8 cellular contexts compared by ENCODE assay signal in the genomic region with DNA sequence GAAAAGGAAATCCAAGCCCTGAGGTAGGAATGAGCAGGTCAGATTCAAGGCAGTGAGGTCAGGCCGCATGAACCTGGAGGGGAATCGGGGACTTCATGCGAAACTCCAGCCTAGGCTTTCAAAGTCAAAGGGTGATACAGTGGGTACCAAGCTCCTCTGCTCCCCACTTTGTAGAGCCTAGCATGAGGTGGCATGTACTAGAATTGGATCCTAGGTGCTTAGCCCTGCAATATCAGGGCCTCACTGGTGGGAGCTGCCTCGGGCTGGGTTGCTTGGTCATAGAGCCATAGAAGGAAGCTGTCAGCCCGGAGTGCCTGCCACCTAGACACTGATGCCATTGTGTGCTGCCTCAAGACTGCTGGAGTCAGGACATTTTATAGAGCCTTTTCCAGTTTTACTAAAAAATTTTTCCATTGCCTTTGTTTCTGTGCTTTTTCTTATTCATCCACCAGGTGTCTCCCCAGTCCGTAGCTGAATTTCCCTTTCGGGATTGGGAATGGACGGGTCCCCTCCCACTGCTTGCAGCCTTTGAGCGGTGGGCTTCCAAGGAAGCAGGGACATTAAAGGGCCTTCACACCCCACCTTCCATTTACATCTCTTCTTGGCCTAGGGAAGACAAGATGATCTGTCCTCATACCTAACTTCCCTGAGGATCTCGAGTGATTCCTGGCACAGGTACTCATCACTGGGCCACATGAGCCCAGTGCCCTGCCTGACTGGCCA. TPM values are rescaled to one million over a fixed set of nuclear protein-coding genes. Genes with fewer than 3 reads are reported as not detected.
A peak's percentile ranks its signal among the peaks of the same experiment; 100 is the strongest.
DNase-seq lines count a peak whose midpoint lies in the region; ATAC-seq and TF ChIP-seq lines count a peak whose summit lies in the region.

No MANE protein-coding gene starts in this region.

- POLR2A ChIA-PET in CD4-positive, alpha-beta T cell (lab: Charles Lee), result no interaction called here
- POLR2A ChIA-PET in IMR-90 (lab: Charles Lee; ENCODE audit: unreplicated experiment), result no interaction called here

- no peak overlapping the region for H4K8ac ChIP-seq in IMR-90 (ENCODE audit: low read depth in 2 of 2, low read length in 2 of 2)

- dilution Hi-C loops in IMR-90 (cut with HindIII; ENCODE audit: low sequenced_read_pairs, unreplicated experiment), result no loop called here

- no peak overlapping the region for H3K23ac ChIP-seq in IMR-90 (ENCODE audit: low read depth, low read length)

- peak overlapping the region; percentile 13 for H3K27ac Mint-ChIP-seq in CD4-positive, alpha-beta T cell

- WGBS in IMR-90 (ENCODE audit: extremely low coverage in 2 of 2, insufficient read length in 1 of 2), 2 experiments, result 62% methylated on average over 3 of the region's 10 CpGs; no CpG with 5 or more reads in 1 of the 2 experiments

- no peak overlapping the region for H3K27ac ChIP-seq in CD4-positive, alpha-beta T cell (ENCODE audit: low read depth, low read length)
- no peak overlapping the region for H3K27ac ChIP-seq in IMR-90 (ENCODE audit: insufficient read depth, low read length)
- no peak overlapping the region for H3K27ac ChIP-seq in neural cell (ENCODE audit: low read length)

- H3K36me3 ChIP-seq in IMR-90 (ENCODE audit: control insufficient read depth, insufficient read depth, low read length), result peaks cover 24% of the 10 kb centered on the region
- H3K36me3 ChIP-seq in neural cell (ENCODE audit: insufficient read depth, low read length), result no peaks in the 10 kb centered on the region

- no peaks in the 10 kb centered on the region for H3K9me3 ChIP-seq in CD4-positive, alpha-beta T cell (ENCODE audit: control insufficient read depth, low read length)
- H3K9me3 ChIP-seq in IMR-90 (ENCODE audit: control insufficient read depth, insufficient read depth, low read length), result no peaks in the 10 kb centered on the region
- no peaks in the 10 kb centered on the region for H3K9me3 ChIP-seq in neural cell (ENCODE audit: low read length)

- peak overlapping the region; percentile 6 for H2AFZ ChIP-seq in IMR-90 (replicated peaks; ENCODE audit: low read length, poor library complexity)
- H2AFZ ChIP-seq in neural cell (ENCODE audit: low read depth, low read length), result no peak overlapping the region

- H4K91ac ChIP-seq in IMR-90 (ENCODE audit: insufficient read depth, low read depth, low read length), result no peak overlapping the region

- no peak overlapping the region for H2BK5ac ChIP-seq in IMR-90 (ENCODE audit: low read depth, low read length, poor library complexity, severe bottlenecking)

- no peaks in the 10 kb centered on the region for H3K9me3 Mint-ChIP-seq in CD4-positive, alpha-beta T cell

- H2BK20ac ChIP-seq in IMR-90 (ENCODE audit: low read depth, low read length), result no peak overlapping the region

- no peak overlapping the region for H3K4me3 ChIP-seq in IMR-90 (ENCODE audit: insufficient read depth, low read depth, low read length)
- no peak overlapping the region for H3K4me3 ChIP-seq in neural cell (ENCODE audit: low read length)

- H3K9me2 ChIP-seq in neural cell (ENCODE audit: insufficient read depth, low read length), result no peaks in the 10 kb centered on the region

- peaks cover 43% of the 10 kb centered on the region for H3K36me3 Mint-ChIP-seq in CD4-positive, alpha-beta T cell (ENCODE audit: low read depth)

- H3K9me1 ChIP-seq in IMR-90 (ENCODE audit: insufficient read depth, low read length), result peaks cover 4% of the 10 kb centered on the region; the same call in 1 of the 2 replicates

- H3K14ac ChIP-seq in IMR-90 (replicated peaks; ENCODE audit: low read depth, low read length), result no peak overlapping the region

- CTCF ChIA-PET in CD4-positive, alpha-beta T cell (lab: Charles Lee), result interaction anchor here (1.5 to 2.0 kb wide), 2 partner anchors 20 to 56 kb away, joined by 3 to 7 read pairs; no protein-coding TSS in a partner anchor
- CTCF ChIA-PET in IMR-90 (lab: Yijun Ruan, JAX), result interaction anchor here (0.7 to 2.9 kb wide), 3 partner anchors 13 to 25 kb away, joined by 3 to 18 read pairs (median 4); no protein-coding TSS in a partner anchor

- no peak overlapping the region; the same call in 1 of the 2 replicates for H2AK5ac ChIP-seq in IMR-90 (ENCODE audit: low read depth, low read length)

- H2BK15ac ChIP-seq in IMR-90 (ENCODE audit: low read depth, low read length), result no peak overlapping the region

- TF ChIP-seq CTCF in CD4-positive, alpha-beta T cell (IDR thresholded peaks at IDR 0.05), result peak; percentile 50
- TF ChIP-seq CTCF in IMR-90 (conservative IDR thresholded peaks at IDR 0.05; ENCODE audit: low read depth, low read length) (peak; percentile 89), neural cell (IDR thresholded peaks at IDR 0.05; ENCODE audit: poor library complexity, severe bottlenecking) (peak; percentile 85)

- no peak overlapping the region for H3K56ac ChIP-seq in IMR-90 (ENCODE audit: extremely low read depth, insufficient read depth, low read length)

- no peak overlapping the region for H3K18ac ChIP-seq in IMR-90 (ENCODE audit: low read depth, low read length)

- TF ChIP-seq EP300 in neural cell (conservative IDR thresholded peaks at IDR 0.05; ENCODE audit: poor library complexity, severe bottlenecking), result no peak

- peaks cover 23 to 34% of the 10 kb centered on the region in 2 experiments for H3K79me1 ChIP-seq in IMR-90 (ENCODE audit: low read depth in 1 of 2, low read length in 2 of 2)

- in situ Hi-C loops in IMR-90 (cut with MboI; ENCODE audit: low sequenced_read_pairs), result no loop called here

- no peak overlapping the region for H2AK9ac ChIP-seq in IMR-90 (replicated peaks; ENCODE audit: low read depth, low read length, poor library complexity)

- peak; percentile 77 for TF ChIP-seq RAD21 in IMR-90 (IDR thresholded peaks at IDR 0.05; ENCODE audit: low read length)
- TF ChIP-seq RAD21 in neural cell (conservative IDR thresholded peaks at IDR 0.05), result peak; percentile 81

- H3K4me1 Mint-ChIP-seq in CD4-positive, alpha-beta T cell (ENCODE audit: low read depth), result peaks cover 27% of the 10 kb centered on the region

- H3K4me2 ChIP-seq in IMR-90 (ENCODE audit: low read depth, low read length), result no peak overlapping the region
- no peak overlapping the region for H3K4me2 ChIP-seq in neural cell (ENCODE audit: low read length)

- H4K5ac ChIP-seq in IMR-90 (ENCODE audit: low read depth, low read length), result no peak overlapping the region

- no peaks in the 10 kb centered on the region for H3K27me3 Mint-ChIP-seq in CD4-positive, alpha-beta T cell

- intact Hi-C loops in CD4-positive, alpha-beta T cell (cut with DNase I, micrococcal nuclease), result loop anchor here in 1 of 2 experiments (1.0 kb wide), 1 partner anchor 20 kb away; no protein-coding TSS in a partner anchor
- intact Hi-C loops in IMR-90 (cut with micrococcal nuclease), result loop anchor here (1.0 kb wide), 1 partner anchor 19 kb away; no protein-coding TSS in a partner anchor

- H3K4me3 Mint-ChIP-seq in CD4-positive, alpha-beta T cell, result peak overlapping the region; percentile 82

- H3K4ac ChIP-seq in IMR-90 (ENCODE audit: low read depth, low read length), result no peak overlapping the region

- no peaks in the 10 kb centered on the region for H3K27me3 ChIP-seq in CD4-positive, alpha-beta T cell (ENCODE audit: control insufficient read depth, insufficient read depth, low read length)
- H3K27me3 ChIP-seq in IMR-90 (ENCODE audit: control insufficient read depth, insufficient read depth, low read length) (no peaks in the 10 kb centered on the region), neural cell (ENCODE audit: insufficient read depth, low read depth, low read length) (peaks cover 10% of the 10 kb centered on the region)

- peaks cover 11% of the 10 kb centered on the region for H3K4me1 ChIP-seq in IMR-90 (ENCODE audit: control insufficient read depth, insufficient read depth, low read length)

- peaks cover 4% of the 10 kb centered on the region; the same call in 1 of the 2 replicates for H4K20me1 ChIP-seq in IMR-90 (ENCODE audit: insufficient read depth, low read length)
- H4K20me1 ChIP-seq in neural cell (ENCODE audit: insufficient read depth), result no peaks in the 10 kb centered on the region

- no peak overlapping the region for H3K9ac ChIP-seq in IMR-90 (ENCODE audit: low read depth, low read length)
- peak overlapping the region; percentile 30 for H3K9ac ChIP-seq in neural cell (ENCODE audit: low read length)

- no peak for TF ChIP-seq POLR2A in IMR-90 (IDR thresholded peaks at IDR 0.05; ENCODE audit: low read depth, low read length)

- no peak overlapping the region for H2BK120ac ChIP-seq in IMR-90 (ENCODE audit: low read depth, low read length)

- no peaks in the 10 kb centered on the region for H3F3A ChIP-seq in neural cell (ENCODE audit: insufficient read depth, low read length, poor library complexity, severe bottlenecking)

- no peak for DNase-seq in CD4-positive, alpha-beta T cell
- peak; percentile 45 for DNase-seq in IMR-90
- peak; percentile 80 for DNase-seq in cerebellar cortex (ENCODE audit: low spot score)
- DNase-seq in NCI-H187 (lab: John Stamatoyannopoulos, UW), result no peak
- DNase-seq in RPMI8226, result no peak
- DNase-seq in occipital lobe (lab: John Stamatoyannopoulos, UW), result no peak

- H3K79me2 ChIP-seq in neural cell (replicated peaks; ENCODE audit: insufficient read depth, low read length), result no peaks in the 10 kb centered on the region

- no TSS peak for BruUV-seq in IMR-90 (replicated peaks; lab: Mats Ljungman, UMichigan)

- ATAC-seq in CD4-positive, alpha-beta T cell (ENCODE audit: poor library complexity), result no peak
- ATAC-seq in IMR-90 (ENCODE audit: low read depth), result no peak
- no peak for ATAC-seq in GM19023 (IDR thresholded peaks at IDR 0.05; ENCODE audit: unreplicated experiment)

RNA-seq across cellular contexts. Expression of gene LZTS2, which starts 5.5 kb away (rescaled TPM):
- 1 to 10 TPM; 9.0 to 9.6 TPM for total RNA-seq in CD4-positive, alpha-beta T cell
- total RNA-seq in IMR-90 (2012; rRNA removed) (17.8 and 19.2 TPM in 2 replicates), occipital lobe (15.4 TPM)
- polyA plus RNA-seq in IMR-90 (2012; rRNA removed) (101 and 108 TPM in 2 replicates), neural cell (40.1 and 58.4 TPM in 2 replicates)
- 62.9 and 107 TPM in 2 replicates for polyA plus RNA-seq in IMR-90 (2012; cell fraction: cytosol; rRNA removed)
- polyA plus RNA-seq in IMR-90 (2012; cell fraction: nucleus; rRNA removed; ENCODE audit: low replicate concordance), result 135 and 272 TPM in 2 replicates
- polyA minus RNA-seq in neural cell, result 27.4 and 31.2 TPM in 2 replicates

RNA-seq across cellular contexts. Expression of gene TWNK, which starts 6.8 kb away (rescaled TPM):
- 1 to 10 TPM; 2.7 to 2.8 TPM for total RNA-seq in CD4-positive, alpha-beta T cell
- total RNA-seq in IMR-90 (2012; rRNA removed), result 8.8 and 8.9 TPM in 2 replicates
- polyA plus RNA-seq in IMR-90 (2012; rRNA removed), result 7.5 and 7.7 TPM in 2 replicates
- polyA plus RNA-seq in IMR-90 (2012; cell fraction: cytosol; rRNA removed), result 3.0 and 6.6 TPM in 2 replicates
- 2.6 and 5.5 TPM in 2 replicates for polyA plus RNA-seq in IMR-90 (2012; cell fraction: nucleus; rRNA removed; ENCODE audit: low replicate concordance)
- 4.2 and 4.8 TPM in 2 replicates for polyA plus RNA-seq in neural cell
- 5.6 TPM in 2 replicates for polyA minus RNA-seq in neural cell
- total RNA-seq in occipital lobe, result 4.7 TPM

RNA-seq across cellular contexts. Expression of gene MRPL43, which starts 6.8 kb away (rescaled TPM):
- 10 to 100 TPM; 28.5 to 31.0 TPM for total RNA-seq in CD4-positive, alpha-beta T cell
- total RNA-seq in IMR-90 (2012; rRNA removed), result 56.4 and 61.3 TPM in 2 replicates
- 142 and 184 TPM in 2 replicates for polyA plus RNA-seq in IMR-90 (2012; rRNA removed)
- 193 and 243 TPM in 2 replicates for polyA plus RNA-seq in IMR-90 (2012; cell fraction: cytosol; rRNA removed)
- polyA plus RNA-seq in IMR-90 (2012; cell fraction: nucleus; rRNA removed; ENCODE audit: low replicate concordance), result 68.3 and 147 TPM in 2 replicates
- 121 and 122 TPM in 2 replicates for polyA plus RNA-seq in neural cell
- 44.9 and 47.7 TPM in 2 replicates for polyA minus RNA-seq in neural cell
- 37.9 TPM for total RNA-seq in occipital lobe

RNA-seq across cellular contexts. Expression of gene SEMA4G, which starts 24.8 kb away (rescaled TPM):
- total RNA-seq in CD4-positive, alpha-beta T cell, result 1 to 10 TPM; 1.1 to 1.6 TPM
- total RNA-seq in IMR-90 (2012; rRNA removed) (0.56 and 0.90 TPM in 2 replicates), occipital lobe (8.0 TPM)
- polyA plus RNA-seq in IMR-90 (2012; rRNA removed) (8.0 and 8.7 TPM in 2 replicates), neural cell (1.7 TPM in 2 replicates)
- 5.4 and 8.3 TPM in 2 replicates for polyA plus RNA-seq in IMR-90 (2012; cell fraction: cytosol; rRNA removed)
- polyA plus RNA-seq in IMR-90 (2012; cell fraction: nucleus; rRNA removed; ENCODE audit: low replicate concordance), result 22.6 and 25.8 TPM in 2 replicates
- 2.4 and 3.2 TPM in 2 replicates for polyA minus RNA-seq in neural cell

RNA-seq across cellular contexts. Expression of gene PDZD7, which starts 36.8 kb away (rescaled TPM):
- total RNA-seq in CD4-positive, alpha-beta T cell, result 1 to 10 TPM; 1.7 to 3.1 TPM
- total RNA-seq in IMR-90 (2012; rRNA removed) (0.83 and 0.90 TPM in 2 replicates), occipital lobe (4.5 TPM)
- polyA plus RNA-seq in IMR-90 (2012; rRNA removed) (1.5 and 1.8 TPM in 2 replicates), neural cell (1.5 and 2.6 TPM in 2 replicates)
- polyA plus RNA-seq in IMR-90 (2012; cell fraction: cytosol; rRNA removed), result 0.97 and 2.0 TPM in 2 replicates
- 6.5 and 8.7 TPM in 2 replicates for polyA plus RNA-seq in IMR-90 (2012; cell fraction: nucleus; rRNA removed; ENCODE audit: low replicate concordance)
- 2.2 and 2.8 TPM in 2 replicates for polyA minus RNA-seq in neural cell

Comparison
In these comparisons a context has a peak if more than half of its experiments do, and no peak if none do; other contexts are left out.
1. DNase-seq: peak in IMR-90 (single experiment) and cerebellar cortex (single experiment); none in CD4-positive, alpha-beta T cell (0 of 10), NCI-H187 (0 of 2), RPMI8226 (single experiment) and occipital lobe (single experiment).
2. Peak in every context shown above with its lines, with median percentiles within 50 percentile points of each other: CTCF ChIP-seq.